8 cellular contexts compared by ENCODE assay signal in the genomic region with DNA sequence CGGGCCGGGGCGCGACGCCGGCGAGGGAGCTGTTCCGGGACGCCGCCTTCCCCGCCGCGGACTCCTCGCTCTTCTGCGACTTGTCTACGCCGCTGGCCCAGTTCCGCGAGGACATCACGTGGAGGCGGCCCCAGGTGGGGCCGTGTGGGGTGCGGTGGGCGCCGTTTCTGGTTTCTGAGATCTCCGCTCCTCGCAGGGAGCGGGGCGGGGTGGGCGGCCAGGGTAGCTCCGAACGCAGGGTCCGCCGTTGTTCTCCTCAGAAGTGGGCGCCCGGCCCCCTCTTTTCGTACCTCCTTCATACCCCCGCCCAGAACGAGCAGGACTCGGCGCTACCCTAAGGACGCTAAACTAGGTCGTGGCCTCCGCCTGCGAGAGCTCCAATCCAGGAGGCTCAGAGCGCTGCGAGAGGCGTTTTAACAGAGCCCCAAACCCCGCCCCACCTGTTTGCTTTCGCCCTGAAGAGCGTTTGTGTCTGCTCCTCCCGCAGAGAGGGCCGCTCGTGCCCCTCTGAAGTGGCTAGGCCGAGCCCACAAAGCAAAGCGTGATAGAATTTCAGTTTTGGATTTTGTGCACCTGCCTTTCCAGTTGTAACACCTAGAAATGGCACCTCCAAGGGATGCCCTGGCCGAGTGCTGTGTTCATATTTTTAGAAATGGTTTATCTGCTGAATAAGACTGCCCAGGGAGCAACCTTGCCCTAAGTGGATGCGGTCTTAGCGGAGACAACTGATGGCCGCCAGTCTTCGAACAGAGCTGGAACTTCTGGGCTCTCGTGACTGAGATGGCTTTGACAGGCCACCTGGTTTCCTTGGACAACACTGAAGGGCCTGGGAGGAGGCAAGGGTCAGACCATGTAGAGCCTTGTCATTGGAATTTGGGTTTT. TPM values are rescaled to one million over a fixed set of nuclear protein-coding genes. Genes with fewer than 3 reads are reported as not detected.
DNase-seq lines count a peak whose midpoint lies in the region; ATAC-seq and TF ChIP-seq lines count a peak whose summit lies in the region.

No MANE protein-coding gene starts in this region.

- ATAC-seq in CD8-positive, alpha-beta T cell = peak; percentile 54
- peak; percentile 10 for ATAC-seq in GM21528 (IDR thresholded peaks at IDR 0.05; ENCODE audit: low FRiP score, unreplicated experiment)
- ATAC-seq in GM19455 (IDR thresholded peaks at IDR 0.05; ENCODE audit: unreplicated experiment) = no peak

- peaks cover 14% of the 10 kb centered on the region for H3K36me3 ChIP-seq in CD8-positive, alpha-beta T cell (ENCODE audit: insufficient read depth, low read length)
- H3K36me3 ChIP-seq in muscle layer of colon (ENCODE audit: insufficient read depth, low read length) = peaks cover 18% of the 10 kb centered on the region

- H3K36me3 Mint-ChIP-seq in CD8-positive, alpha-beta T cell = peaks cover 44% of the 10 kb centered on the region
- peaks cover 15% of the 10 kb centered on the region for H3K36me3 Mint-ChIP-seq in activated CD4-positive, alpha-beta T cell treated with anti-CD3 and anti-CD28 coated beads, Interleukin-2, amount 10 ng/mL, durations not matched to agents 24 days and 14 days (ENCODE audit: low read depth)
- H3K36me3 Mint-ChIP-seq in type B pancreatic cell = peaks cover 7% of the 10 kb centered on the region

- intact Hi-C loops in CD8-positive, alpha-beta T cell (cut with DNase I, micrococcal nuclease) = loop anchor here (1.0 to 10.0 kb wide), 10 partner anchors 19 to 1115 kb away; a partner anchor contains a TSS
- intact Hi-C loops in activated CD4-positive, alpha-beta T cell treated with anti-CD3 and anti-CD28 coated beads, Interleukin-2, amount 10 ng/mL, durations not matched to agents 24 days and 14 days (cut with micrococcal nuclease) = loop anchor here (1.0 to 10.0 kb wide), 5 partner anchors 21 to 920 kb away; a partner anchor contains a TSS

- POLR2A ChIA-PET in CD8-positive, alpha-beta T cell (lab: Charles Lee) = interaction anchor here (0.6 to 4.8 kb wide), 15 partner anchors 10 to 506 kb away, joined by 3 to 88 read pairs (median 6); a partner anchor contains a TSS

- H3K4me3 Mint-ChIP-seq in CD8-positive, alpha-beta T cell = peak overlapping the region; percentile 88
- H3K4me3 Mint-ChIP-seq in activated CD4-positive, alpha-beta T cell treated with anti-CD3 and anti-CD28 coated beads, Interleukin-2, amount 10 ng/mL, durations not matched to agents 24 days and 14 days = peak overlapping the region; percentile 79
- H3K4me3 Mint-ChIP-seq in type B pancreatic cell = peak overlapping the region; percentile 95

- DNase-seq in CD8-positive, alpha-beta T cell = peak in 6 of 7 experiments; percentile 28 to 80 (median 65)
- DNase-seq in NCI-H1105 treated with DMSO at 0.1 percent for 48 hours (lab: John Stamatoyannopoulos, UW) = peak; percentile 46
- peak; percentile 91 for DNase-seq in activated CD4-positive, alpha-beta T cell treated with anti-CD3 and anti-CD28 coated beads, Interleukin-2, amount 10 ng/mL, durations not matched to agents 24 days and 14 days
- peak; percentile 50 for DNase-seq in effector CD8-positive, alpha-beta T cell (lab: John Stamatoyannopoulos, UW)
- no peak for DNase-seq in type B pancreatic cell (ENCODE audit: extremely low spot score, unreplicated experiment)

- peak overlapping the region; percentile 94 for H3K27ac Mint-ChIP-seq in CD8-positive, alpha-beta T cell
- peak overlapping the region; percentile 87 for H3K27ac Mint-ChIP-seq in activated CD4-positive, alpha-beta T cell treated with anti-CD3 and anti-CD28 coated beads, Interleukin-2, amount 10 ng/mL, durations not matched to agents 24 days and 14 days
- H3K27ac Mint-ChIP-seq in type B pancreatic cell = peak overlapping the region; percentile 55

- peaks cover 54% of the 10 kb centered on the region for H3K4me1 Mint-ChIP-seq in CD8-positive, alpha-beta T cell (ENCODE audit: low read depth)
- peaks cover 32% of the 10 kb centered on the region for H3K4me1 Mint-ChIP-seq in activated CD4-positive, alpha-beta T cell treated with anti-CD3 and anti-CD28 coated beads, Interleukin-2, amount 10 ng/mL, durations not matched to agents 24 days and 14 days
- peaks cover 27% of the 10 kb centered on the region for H3K4me1 Mint-ChIP-seq in type B pancreatic cell (ENCODE audit: unreplicated experiment)

- H3K27me3 ChIP-seq in CD8-positive, alpha-beta T cell (ENCODE audit: insufficient read depth, low read length) = no peaks in the 10 kb centered on the region
- H3K27me3 ChIP-seq in muscle layer of colon (ENCODE audit: control insufficient read depth in 1 of 2, insufficient read depth in 2 of 2, low read length in 2 of 2) = no peaks in the 10 kb centered on the region

- H3K9ac ChIP-seq in muscle layer of colon (ENCODE audit: low read length) = peak overlapping the region; percentile 86

- H3K27ac ChIP-seq in CD8-positive, alpha-beta T cell (ENCODE audit: low read depth, low read length) = peak overlapping the region; percentile 86
- H3K27ac ChIP-seq in muscle layer of colon (ENCODE audit: low read depth, low read length) = peak overlapping the region; percentile 91

- H3K4me3 ChIP-seq in CD8-positive, alpha-beta T cell (ENCODE audit: low read depth, low read length) = peak overlapping the region; percentile 95
- H3K4me3 ChIP-seq in muscle layer of colon (ENCODE audit: low read depth in 1 of 2, low read length in 2 of 2) = peak overlapping the region; percentile 83 to 94

- no peak for TF ChIP-seq CTCF in CD8-positive, alpha-beta T cell (IDR thresholded peaks at IDR 0.05)
- peak; percentile 23 for TF ChIP-seq CTCF in type B pancreatic cell (conservative IDR thresholded peaks at IDR 0.05)

- no peaks in the 10 kb centered on the region for H3K27me3 Mint-ChIP-seq in CD8-positive, alpha-beta T cell (ENCODE audit: low read depth)
- H3K27me3 Mint-ChIP-seq in activated CD4-positive, alpha-beta T cell treated with anti-CD3 and anti-CD28 coated beads, Interleukin-2, amount 10 ng/mL, durations not matched to agents 24 days and 14 days = no peaks in the 10 kb centered on the region
- no peaks in the 10 kb centered on the region for H3K27me3 Mint-ChIP-seq in type B pancreatic cell

- no peaks in the 10 kb centered on the region for H3K9me3 Mint-ChIP-seq in CD8-positive, alpha-beta T cell
- no peaks in the 10 kb centered on the region for H3K9me3 Mint-ChIP-seq in activated CD4-positive, alpha-beta T cell treated with anti-CD3 and anti-CD28 coated beads, Interleukin-2, amount 10 ng/mL, durations not matched to agents 24 days and 14 days
- H3K9me3 Mint-ChIP-seq in type B pancreatic cell = no peaks in the 10 kb centered on the region

- no peaks in the 10 kb centered on the region for H3K9me3 ChIP-seq in CD8-positive, alpha-beta T cell (ENCODE audit: low read length)
- H3K9me3 ChIP-seq in muscle layer of colon (ENCODE audit: low read length) = no peaks in the 10 kb centered on the region

- peaks cover 37% of the 10 kb centered on the region for H3K4me1 ChIP-seq in CD8-positive, alpha-beta T cell (ENCODE audit: insufficient read depth, low read length)
- H3K4me1 ChIP-seq in muscle layer of colon (ENCODE audit: insufficient read depth, low read length) = peaks cover 33% of the 10 kb centered on the region

- CTCF ChIA-PET in CD8-positive, alpha-beta T cell (lab: Charles Lee) = interaction anchor here (0.9 to 5.4 kb wide), 11 partner anchors 14 to 101 kb away, joined by 3 to 37 read pairs (median 6); a partner anchor contains a TSS

RNA-seq across cellular contexts. Expression of a gene that starts 0.6 kb away (rescaled TPM):
- 10 to 100 TPM; 65.9 to 68.9 TPM for total RNA-seq in CD8-positive, alpha-beta T cell
- total RNA-seq in activated CD4-positive, alpha-beta T cell treated with anti-CD3 and anti-CD28 coated beads, Interleukin-2, amount 10 ng/mL, durations not matched to agents 24 days and 14 days = 48.4 and 51.9 TPM in 2 replicates
- 36.3 and 55.2 TPM in 2 replicates for total RNA-seq in type B pancreatic cell (ENCODE audit: low replicate concordance)

RNA-seq across cellular contexts. Expression of a gene that starts 18.9 kb away (rescaled TPM):
- total RNA-seq in CD8-positive, alpha-beta T cell = 10 to 100 TPM; 73.3 to 75.0 TPM
- 59.1 and 60.7 TPM in 2 replicates for total RNA-seq in activated CD4-positive, alpha-beta T cell treated with anti-CD3 and anti-CD28 coated beads, Interleukin-2, amount 10 ng/mL, durations not matched to agents 24 days and 14 days
- 40.5 and 66.4 TPM in 2 replicates for total RNA-seq in type B pancreatic cell (ENCODE audit: low replicate concordance)

RNA-seq across cellular contexts. Expression of a gene that starts 27.0 kb away (rescaled TPM):
- total RNA-seq in CD8-positive, alpha-beta T cell = 10 to 100 TPM; 16.4 to 17.3 TPM
- total RNA-seq in activated CD4-positive, alpha-beta T cell treated with anti-CD3 and anti-CD28 coated beads, Interleukin-2, amount 10 ng/mL, durations not matched to agents 24 days and 14 days = 6.3 and 7.9 TPM in 2 replicates
- total RNA-seq in type B pancreatic cell (ENCODE audit: low replicate concordance) = 4.3 and 6.4 TPM in 2 replicates

RNA-seq across cellular contexts. Expression of a gene that starts 29.4 kb away (rescaled TPM):
- 10 to 100 TPM; 23.4 to 23.9 TPM for total RNA-seq in CD8-positive, alpha-beta T cell
- total RNA-seq in activated CD4-positive, alpha-beta T cell treated with anti-CD3 and anti-CD28 coated beads, Interleukin-2, amount 10 ng/mL, durations not matched to agents 24 days and 14 days = 24.8 and 26.7 TPM in 2 replicates
- total RNA-seq in type B pancreatic cell (ENCODE audit: low replicate concordance) = 13.4 and 16.8 TPM in 2 replicates

RNA-seq across cellular contexts. Expression of a gene that starts 38.1 kb away (rescaled TPM):
- total RNA-seq in CD8-positive, alpha-beta T cell = 10 to 100 TPM; 17.5 to 18.7 TPM
- total RNA-seq in activated CD4-positive, alpha-beta T cell treated with anti-CD3 and anti-CD28 coated beads, Interleukin-2, amount 10 ng/mL, durations not matched to agents 24 days and 14 days = 7.1 and 8.7 TPM in 2 replicates
- 3.6 and 3.9 TPM in 2 replicates for total RNA-seq in type B pancreatic cell (ENCODE audit: low replicate concordance)
